7 cellular contexts compared by ENCODE assay signal in genomic region chr17:8150194-8151119, GRCh38. TPM values are rescaled to one million over a fixed set of nuclear protein-coding genes. Genes with fewer than 3 reads are reported as not detected.
DNase-seq lines count a peak whose midpoint lies in the region; ATAC-seq, FAIRE-seq and TF ChIP-seq lines count a peak whose summit lies in the region.
"Had no signal": no experiment of that assay in that cellular context is flagged by ENCODE, and none has a peak within 500 bp of the region (broad histone marks: within the 10 kb centered on the region; RNA-seq: fewer than 3 reads in every experiment).

No MANE protein-coding gene starts in this region.

- no peaks in the 10 kb centered on the region for H3K36me3 Mint-ChIP-seq in glutamatergic neuron (ENCODE audit: unreplicated experiment)

- peak overlapping the region; percentile 78 for H3K4me3 ChIP-seq in WERI-Rb-1 (ENCODE audit: low read depth, low read length)
- H3K4me3 ChIP-seq in mucosa of descending colon = no peak overlapping the region

- H3K4me1 Mint-ChIP-seq in glutamatergic neuron (ENCODE audit: low read depth, unreplicated experiment) = peaks cover 19% of the 10 kb centered on the region

- no peak overlapping the region for H3K27ac Mint-ChIP-seq in glutamatergic neuron (ENCODE audit: unreplicated experiment)

- no peak for ATAC-seq in mucosa of descending colon

- DNase-seq in WERI-Rb-1 = no peak
- DNase-seq in mucosa of descending colon = peak in 2 of 3 donors; percentile 46 to 55
- no peak for DNase-seq in glutamatergic neuron
- no peak for DNase-seq in D721Med (ENCODE audit: insufficient read length, low spot score)
- no peak for DNase-seq in NCI-H748 (lab: John Stamatoyannopoulos, UW; ENCODE audit: unreplicated experiment)

- no peak for TF ChIP-seq CTCF in WERI-Rb-1 (IDR thresholded peaks at IDR 0.05; ENCODE audit: low read depth, low read length)
- TF ChIP-seq CTCF in mucosa of descending colon (IDR thresholded peaks at IDR 0.05) = no peak
- no peak for TF ChIP-seq CTCF in glutamatergic neuron (IDR thresholded peaks at IDR 0.05; ENCODE audit: partially characterized antibody, unreplicated experiment)
- TF ChIP-seq CTCF in D721Med (IDR thresholded peaks at IDR 0.05; ENCODE audit: insufficient read depth, missing control alignments) = no peak

- peaks cover 13% of the 10 kb centered on the region for H3K27me3 Mint-ChIP-seq in glutamatergic neuron (ENCODE audit: unreplicated experiment)

- intact Hi-C loops in mucosa of descending colon (cut with DNase I, micrococcal nuclease) = no loop called here

- H3K9me3 ChIP-seq in ES-I3 (ENCODE audit: control insufficient read depth, insufficient read depth, low read length) (no peaks in the 10 kb centered on the region), WERI-Rb-1 (ENCODE audit: severe bottlenecking) (no peaks in the 10 kb centered on the region), mucosa of descending colon (no peaks in the 10 kb centered on the region)

- peak overlapping the region; percentile 46 for H3K27ac ChIP-seq in WERI-Rb-1

- no peak overlapping the region for H3K4me3 Mint-ChIP-seq in glutamatergic neuron (ENCODE audit: unreplicated experiment)

- H3K27me3 ChIP-seq in WERI-Rb-1 (ENCODE audit: insufficient read depth, low read depth, severe bottlenecking) = no peaks in the 10 kb centered on the region

- no peak for FAIRE-seq in D721Med (lab: Jason Lieb, UNC)
- FAIRE-seq: endometrium had no signal

- H3K4me1 ChIP-seq in ES-I3 (ENCODE audit: insufficient read depth, low read length) = peaks cover 15% of the 10 kb centered on the region
- peaks cover 37% of the 10 kb centered on the region for H3K4me1 ChIP-seq in mucosa of descending colon (ENCODE audit: low read depth)

- H3K36me3 ChIP-seq in ES-I3 (ENCODE audit: insufficient read depth, low read length) (no peaks in the 10 kb centered on the region; the same call in none of the 2 replicates), WERI-Rb-1 (peaks cover 46% of the 10 kb centered on the region), mucosa of descending colon (ENCODE audit: low read depth) (peaks cover 32% of the 10 kb centered on the region)

- peak overlapping the region; percentile 68; the same call in 1 of the 2 replicates for H3K9ac ChIP-seq in ES-I3 (ENCODE audit: low read depth, low read length)

- H3K9me3 Mint-ChIP-seq in glutamatergic neuron (ENCODE audit: unreplicated experiment) = peaks cover 21% of the 10 kb centered on the region

RNA-seq across cellular contexts. Expression of gene PER1, which starts 1.7 kb away (rescaled TPM):
- total RNA-seq in mucosa of descending colon (100 to 1,000 TPM in 1 of 3 donors, 10 to 100 TPM in 2; 14.9 to 185 (median 84.0) TPM), glutamatergic neuron (ENCODE audit: unreplicated experiment) (64.6 TPM)

RNA-seq across cellular contexts. Expression of gene VAMP2, which starts 12.3 kb away (rescaled TPM):
- total RNA-seq in mucosa of descending colon (10 to 100 TPM; 56.4 to 77.2 (median 62.8) TPM), glutamatergic neuron (ENCODE audit: unreplicated experiment) (117 TPM)

RNA-seq across cellular contexts. Expression of gene TMEM107, which starts 25.7 kb away (rescaled TPM):
- total RNA-seq in mucosa of descending colon = 10 to 100 TPM in 1 of 3 donors, 1 to 10 TPM in 2; 8.0 to 19.1 (median 9.6) TPM
- 12.8 TPM for total RNA-seq in glutamatergic neuron (ENCODE audit: unreplicated experiment)

RNA-seq across cellular contexts. Expression of gene HES7, which starts 26.6 kb away (rescaled TPM):
- total RNA-seq in mucosa of descending colon = under 1 TPM in 1 of 3 donors, not detected in 2; 0.28 TPM
- 2.2 TPM for total RNA-seq in glutamatergic neuron (ENCODE audit: unreplicated experiment)

RNA-seq across cellular contexts. Expression of gene ALOXE3, which starts 32.1 kb away (rescaled TPM):
- total RNA-seq in mucosa of descending colon (not detected), glutamatergic neuron (ENCODE audit: unreplicated experiment) (not detected)

Comparison
In these comparisons a context has a peak if more than half of its experiments do, and no peak if none do; other contexts are left out.
1. DNase-seq: peak in mucosa of descending colon (2 of 3); none in WERI-Rb-1 (single experiment), glutamatergic neuron (single experiment), D721Med (single experiment) and NCI-H748 (single experiment).